Comparison of ENCODE assay signal across 8 cellular contexts in genomic region chr20:19661717-19662637, GRCh38.
A peak's percentile ranks its signal among the peaks of the same experiment; 100 is the strongest.
DNase-seq lines count a peak whose midpoint lies in the region; ATAC-seq, FAIRE-seq and TF ChIP-seq lines count a peak whose summit lies in the region.

No MANE protein-coding gene starts in this region.

- FAIRE-seq in GM19239 (lab: Jason Lieb, UNC) = peak; percentile 98

- H3K27me3 ChIP-seq in BJ (ENCODE audit: control insufficient read depth, insufficient read depth, low read length) (peaks cover 2% of the 10 kb centered on the region), SJCRH30 (no peaks in the 10 kb centered on the region; the same call in 1 of the 2 replicates)

- POLR2A ChIA-PET in BJ (lab: Charles Lee) = no interaction called here

- H3K36me3 ChIP-seq in BJ (ENCODE audit: control insufficient read depth, insufficient read depth, low read length) (no peaks in the 10 kb centered on the region), SJCRH30 (no peaks in the 10 kb centered on the region)

- intact Hi-C loops in sciatic nerve (cut with DNase I) = loop anchor here (2.0 kb wide), 1 partner anchor 455 kb away; no protein-coding TSS in a partner anchor

- TF ChIP-seq CTCF in BJ (IDR thresholded peaks at IDR 0.05; ENCODE audit: insufficient read depth, low read depth, low read length) = peak; percentile 98
- TF ChIP-seq CTCF in NB4 (IDR thresholded peaks at IDR 0.05; ENCODE audit: low read depth, low read length) = peak; percentile 95

- H3K4me3 ChIP-seq in BJ (ENCODE audit: low read depth, low read length) (no peak overlapping the region), NB4 (ENCODE audit: low read depth, low read length) (no peak overlapping the region), SJCRH30 (no peak overlapping the region)

- no peak for TF ChIP-seq POLR2A in NB4 (IDR thresholded peaks at IDR 0.05; ENCODE audit: extremely low read depth, insufficient read length)

- H3K27ac ChIP-seq in SJCRH30 = no peak overlapping the region

- DNase-seq in BJ (ENCODE audit: low read depth) (peak; percentile 19), GM19239 (ENCODE audit: insufficient read length, low spot score) (peak; percentile 35), NB4 (ENCODE audit: low read depth) (peak; percentile 80), SJCRH30 (peak; percentile 62 to 89), anterior cingulate cortex (lab: John Stamatoyannopoulos, UW) (peak in 55 of 58 donors; percentile 5 to 79 (median 40)), hippocampal formation (lab: John Stamatoyannopoulos, UW) (peak; percentile 49 to 78), sciatic nerve (ENCODE audit: low spot score) (peak; percentile 81)

- peak; percentile 92 for ATAC-seq in sciatic nerve
- no peak for ATAC-seq in GM18517 (IDR thresholded peaks at IDR 0.05; ENCODE audit: unreplicated experiment)

- H3K9me3 ChIP-seq in SJCRH30 (replicated peaks) = no peaks in the 10 kb centered on the region

- CTCF ChIA-PET in BJ (lab: Yijun Ruan, JAX) = interaction anchor here (0.6 to 7.7 kb wide), 24 partner anchors 8 to 467 kb away, joined by 3 to 145 read pairs (median 4); no protein-coding TSS in a partner anchor

- H3K4me1 ChIP-seq in SJCRH30 = peaks cover 7% of the 10 kb centered on the region

Comparison
In these comparisons a context has a peak if more than half of its experiments do, and no peak if none do; other contexts are left out.
1. DNase-seq: peak in every context shown above with its lines; median percentile 81 in sciatic nerve; 80 in NB4; 76 in SJCRH30; 64 in hippocampal formation; 40 in anterior cingulate cortex; 35 in GM19239; 19 in BJ.